13 cellular contexts compared by ENCODE assay signal in the genomic region with DNA sequence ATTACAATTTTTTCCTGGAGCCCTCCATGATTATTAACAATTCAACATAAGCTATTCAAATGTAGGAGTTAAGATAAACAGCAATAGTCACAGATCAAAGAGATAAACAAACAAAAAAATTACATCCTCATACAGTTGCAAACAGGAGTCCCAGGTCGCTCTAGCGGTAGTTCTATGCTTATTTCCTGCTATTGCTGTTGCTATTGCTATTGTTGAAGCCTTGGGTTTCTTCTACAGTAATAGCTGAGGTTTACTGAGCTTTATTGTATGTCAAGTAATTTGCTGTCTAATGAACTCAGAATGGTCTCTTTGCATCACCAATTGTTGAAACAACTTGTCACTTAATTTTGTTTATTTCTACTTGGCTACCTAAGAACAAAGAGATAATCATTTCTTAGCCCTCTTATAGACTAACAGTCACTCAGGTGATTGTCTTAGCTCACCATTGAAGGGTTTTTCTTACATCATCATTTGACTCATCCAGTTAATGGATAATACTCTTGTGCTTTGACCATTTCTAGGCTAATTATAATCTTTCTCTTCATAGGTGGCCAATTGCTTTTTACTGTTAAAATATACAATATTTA.
"Had no signal": no experiment of that assay in that cellular context is flagged by ENCODE, and none has a peak within 500 bp of the region (broad histone marks: within the 10 kb centered on the region; RNA-seq: fewer than 3 reads in every experiment).

No MANE protein-coding gene starts in this region.

- DNase-seq: activated B cell treated with CpG ODN at 0.5 μM for 24 hours; activated CD4-positive, alpha-beta T cell treated with anti-CD3 and anti-CD28 coated beads, Interleukin-2, amount 10 ng/mL, durations not matched to agents 24 days and 14 days; activated CD8-positive, alpha-beta memory T cell treated with anti-CD3 and anti-CD28 coated beads for 24 hours; anterior cingulate cortex; hypothalamus; kidney; occipital lobe; stimulated activated CD4-positive, alpha-beta T cell treated with anti-CD3 and anti-CD28 coated beads, Interleukin-2, amount 100 ng/mL, for 48 hours; tibial artery had no signal

- H3K36me3 Mint-ChIP-seq: natural killer cell treated with Interleukin-12 subunit alpha and Interleukin-12 subunit beta and Interleukin-15 and Interleukin-18, amount 100 ng/mL, for 72 hours; stimulated activated memory B cell treated with anti-CD40 and anti-IgM and Interleukin-4, amounts not matched to agents 10 μg/mL and 1 μg/mL and 100 μg/mL, for 72 hours had no signal

- H3K36me3 ChIP-seq: right atrium auricular region, tibial artery had no signal

- H3K4me1 Mint-ChIP-seq: activated B cell treated with CpG ODN at 0.5 μM for 24 hours; stimulated activated memory B cell treated with anti-CD40 and anti-IgM and Interleukin-4, amounts not matched to agents 10 μg/mL and 1 μg/mL and 100 μg/mL, for 72 hours had no signal

- H3K4me3 Mint-ChIP-seq: activated B cell treated with CpG ODN at 0.5 μM for 24 hours; activated CD4-positive, alpha-beta T cell treated with anti-CD3 and anti-CD28 coated beads, Interleukin-2, amount 10 ng/mL, durations not matched to agents 24 days and 14 days; natural killer cell treated with Interleukin-12 subunit alpha and Interleukin-12 subunit beta and Interleukin-15 and Interleukin-18, amount 100 ng/mL, for 72 hours; stimulated activated memory B cell treated with anti-CD40 and anti-IgM and Interleukin-4, amounts not matched to agents 10 μg/mL and 1 μg/mL and 100 μg/mL, for 72 hours had no signal

- H3K27me3 ChIP-seq: right atrium auricular region, tibial artery had no signal

- H3K9me3 ChIP-seq: right atrium auricular region, tibial artery had no signal

- H3K27me3 Mint-ChIP-seq: activated B cell treated with CpG ODN at 0.5 μM for 24 hours; activated CD4-positive, alpha-beta T cell treated with anti-CD3 and anti-CD28 coated beads, Interleukin-2, amount 10 ng/mL, durations not matched to agents 24 days and 14 days; natural killer cell treated with Interleukin-12 subunit alpha and Interleukin-12 subunit beta and Interleukin-15 and Interleukin-18, amount 100 ng/mL, for 72 hours; stimulated activated memory B cell treated with anti-CD40 and anti-IgM and Interleukin-4, amounts not matched to agents 10 μg/mL and 1 μg/mL and 100 μg/mL, for 72 hours had no signal

- H3K4me3 ChIP-seq: right atrium auricular region, tibial artery had no signal

- H3K4me1 ChIP-seq: right atrium auricular region, tibial artery had no signal

- H3K27ac Mint-ChIP-seq: activated B cell treated with CpG ODN at 0.5 μM for 24 hours; activated CD4-positive, alpha-beta T cell treated with anti-CD3 and anti-CD28 coated beads, Interleukin-2, amount 10 ng/mL, durations not matched to agents 24 days and 14 days; natural killer cell treated with Interleukin-12 subunit alpha and Interleukin-12 subunit beta and Interleukin-15 and Interleukin-18, amount 100 ng/mL, for 72 hours; stimulated activated memory B cell treated with anti-CD40 and anti-IgM and Interleukin-4, amounts not matched to agents 10 μg/mL and 1 μg/mL and 100 μg/mL, for 72 hours had no signal

- ATAC-seq: esophagus mucosa; natural killer cell treated with Interleukin-12 subunit alpha and Interleukin-12 subunit beta and Interleukin-15 and Interleukin-18, amount 100 ng/mL, for 72 hours; stimulated activated memory B cell treated with anti-CD40 and anti-IgM and Interleukin-4, amounts not matched to agents 10 μg/mL and 1 μg/mL and 100 μg/mL, for 72 hours had no signal

- H3K9me3 Mint-ChIP-seq: activated B cell treated with CpG ODN at 0.5 μM for 24 hours; activated CD4-positive, alpha-beta T cell treated with anti-CD3 and anti-CD28 coated beads, Interleukin-2, amount 10 ng/mL, durations not matched to agents 24 days and 14 days had no signal

- H3K27ac ChIP-seq: right atrium auricular region, tibial artery had no signal
